ENCODE assay signal across 11 cellular contexts in genomic region chr3:100073049-100073422, GRCh38. TPM values are rescaled to one million over a fixed set of nuclear protein-coding genes. Genes with fewer than 3 reads are reported as not detected.
DNase-seq lines count a peak whose midpoint lies in the region; ATAC-seq and TF ChIP-seq lines count a peak whose summit lies in the region.
"Had no signal": no experiment of that assay in that cellular context is flagged by ENCODE, and none has a peak within 500 bp of the region (broad histone marks: within the 10 kb centered on the region; RNA-seq: fewer than 3 reads in every experiment).

No MANE protein-coding gene starts in this region.

- no peaks in the 10 kb centered on the region for H3K36me3 Mint-ChIP-seq in effector memory CD8-positive, alpha-beta T cell (ENCODE audit: insufficient read depth)
- no peaks in the 10 kb centered on the region for H3K36me3 Mint-ChIP-seq in T-cell

- peaks cover 26 to 29% of the 10 kb centered on the region in 2 donors for H3K4me1 Mint-ChIP-seq in effector memory CD8-positive, alpha-beta T cell (ENCODE audit: low read depth in 2 of 2)
- H3K4me1 Mint-ChIP-seq in T-cell = peaks cover 50 to 54% (median 54%) of the 10 kb centered on the region in 3 donors

- H3K36me3 ChIP-seq in SJSA1 (no peaks in the 10 kb centered on the region), sigmoid colon (no peaks in the 10 kb centered on the region), MG63 (no peaks in the 10 kb centered on the region; the same call in 1 of the 2 replicates)

- H3K27ac ChIP-seq in SJSA1 (peak overlapping the region; percentile 95), sigmoid colon (peak overlapping the region in 3 of 4 donors; percentile 49 to 76 (median 76))

- no peak for TF ChIP-seq POLR2A in sigmoid colon (IDR thresholded peaks at IDR 0.05)

- intact Hi-C loops in sigmoid colon (cut with DNase I) = no loop called here

- H3K4me3 ChIP-seq in SJSA1 (no peak overlapping the region), sigmoid colon (no peak overlapping the region), MG63 (no peak overlapping the region)

- H3K9me3 ChIP-seq in SJSA1 (replicated peaks) (no peaks in the 10 kb centered on the region), sigmoid colon (no peaks in the 10 kb centered on the region), MG63 (no peaks in the 10 kb centered on the region)

- no peak for TF ChIP-seq CTCF in sigmoid colon (IDR thresholded peaks at IDR 0.05)

- ATAC-seq in GM19372 (IDR thresholded peaks at IDR 0.05; ENCODE audit: low read depth, unreplicated experiment) (peak; percentile 2), T-cell (replicated peaks in 1 of 4) (no peak)
- ATAC-seq in effector memory CD8-positive, alpha-beta T cell (replicated peaks) = no peak

- H3K27ac Mint-ChIP-seq in effector memory CD8-positive, alpha-beta T cell = peak overlapping the region; percentile 73 to 74
- H3K27ac Mint-ChIP-seq in T-cell = no peak overlapping the region

- peak overlapping the region; percentile 54 to 56 for H3K4me3 Mint-ChIP-seq in effector memory CD8-positive, alpha-beta T cell
- peak overlapping the region in 1 of 3 donors; percentile 72 for H3K4me3 Mint-ChIP-seq in T-cell

- CTCF ChIA-PET in T-cell (lab: Charles Lee) = interaction anchor here in 1 of 2 donors (1.3 kb wide), 1 partner anchor 18 kb away, joined by 3 read pairs; no protein-coding TSS in a partner anchor

- TF ChIP-seq EP300 in sigmoid colon (IDR thresholded peaks at IDR 0.05) = no peak

- no peaks in the 10 kb centered on the region for H3K27me3 ChIP-seq in SJSA1 (replicated peaks)
- no peaks in the 10 kb centered on the region for H3K27me3 ChIP-seq in sigmoid colon
- no peaks in the 10 kb centered on the region for H3K27me3 ChIP-seq in MG63

- POLR2A ChIA-PET in T-cell (lab: Charles Lee) = interaction anchor here (0.5 to 0.6 kb wide), 2 partner anchors 55 to 313 kb away, joined by 3 read pairs; no protein-coding TSS in a partner anchor

- no peaks in the 10 kb centered on the region for H3K9me3 Mint-ChIP-seq in effector memory CD8-positive, alpha-beta T cell
- H3K9me3 Mint-ChIP-seq in T-cell = no peaks in the 10 kb centered on the region
- H3K9me3 Mint-ChIP-seq: activated naive CD4-positive, alpha-beta T cell treated with anti-CD3 and anti-CD28 coated beads for 36 hours had no signal

- H3K4me1 ChIP-seq in SJSA1 (replicated peaks) = peaks cover 85% of the 10 kb centered on the region
- H3K4me1 ChIP-seq in sigmoid colon = peaks cover 0 to 43% (median 35%) of the 10 kb centered on the region in 4 donors

- DNase-seq in SJSA1 (ENCODE audit: low read depth in 1 of 2, low spot score in 2 of 2) = no peak
- DNase-seq in effector memory CD8-positive, alpha-beta T cell = no peak
- DNase-seq in sigmoid colon = no peak
- DNase-seq in T-cell = no peak
- DNase-seq in MG63 = no peak
- DNase-seq in NAMALWA (ENCODE audit: low spot score) = no peak
- DNase-seq: DMS153, NCI-H187 had no signal

- no peaks in the 10 kb centered on the region for H3K27me3 Mint-ChIP-seq in effector memory CD8-positive, alpha-beta T cell
- no peaks in the 10 kb centered on the region for H3K27me3 Mint-ChIP-seq in T-cell

RNA-seq across cellular contexts. Expression of gene FILIP1L, which starts 41.3 kb away (rescaled TPM):
- 17.4 and 27.0 TPM in 2 replicates for total RNA-seq in SJSA1 (2014; rRNA removed; shearing (Covaris generic))
- total RNA-seq in sigmoid colon (10 to 100 TPM; 42.5 to 93.3 (median 67.6) TPM), T-cell (under 1 TPM in 4 of 5 donors, not detected in 1; 0.10 to 0.38 (median 0.27) TPM)
- polyA plus RNA-seq in sigmoid colon = 10 to 100 TPM in 1 of 3 donors, 1 to 10 TPM in 2; 6.0 to 14.9 (median 6.5) TPM
- 19.9 and 31.5 TPM in 2 replicates for total RNA-seq in MG63 (2014; rRNA removed; shearing (Covaris generic); ENCODE audit: low replicate concordance)
- total RNA-seq: PC-3 had no signal

Comparison
In these comparisons a context has a peak if more than half of its experiments do, and no peak if none do; other contexts are left out.
1. H3K27ac Mint-ChIP-seq: peak in effector memory CD8-positive, alpha-beta T cell (2 of 2); none in T-cell (0 of 2).
2. RNA of gene FILIP1L, which starts 41.3 kb away (total RNA-seq): 42.5 to 93.3 TPM in sigmoid colon, 17.4 to 27.0 TPM in SJSA1 and 19.9 to 31.5 TPM in MG63; 0.10 to 0.38 TPM in T-cell; every median in the first group is over 10 times any median in the second.